In genomic region chr3:53880396-53881345, GRCh38 we compare ENCODE assay signal across 8 cellular contexts. TPM values are rescaled to one million over a fixed set of nuclear protein-coding genes. Genes with fewer than 3 reads are reported as not detected.
DNase-seq lines count a peak whose midpoint lies in the region; ATAC-seq lines count a peak whose summit lies in the region.

No MANE protein-coding gene starts in this region.

- DNase-seq in HCEC 1CT, result peak; percentile 13
- DNase-seq in activated CD4-positive, alpha-beta memory T cell treated with anti-CD3 and anti-CD28 coated beads, Interleukin-2, amount 10 ng/mL, durations not matched to agents 7 days and 5 days, result no peak
- DNase-seq in NCI-H2171 (lab: John Stamatoyannopoulos, UW), result no peak
- no peak for DNase-seq in activated effector memory CD4-positive, alpha-beta T cell treated with Interleukin-2 at 50 U/mL for 16 hours
- DNase-seq in stimulated activated CD4-positive, alpha-beta T cell treated with anti-CD3 and anti-CD28 coated beads, Interleukin-2, amount 100 ng/mL, for 24 hours, result no peak
- no peak for DNase-seq in caudate nucleus (lab: John Stamatoyannopoulos, UW)

- no peak overlapping the region for H3K27ac ChIP-seq in caudate nucleus (ENCODE audit: low read depth, low read length)

- CTCF ChIA-PET in activated CD4-positive, alpha-beta memory T cell treated with anti-CD3 and anti-CD28 coated beads, Interleukin-2, amount 10 ng/mL, durations not matched to agents 7 days and 5 days (lab: Charles Lee), result interaction anchor here (1.0 to 2.3 kb wide), 4 partner anchors 9 to 170 kb away, joined by 3 to 15 read pairs (median 6); partner anchors contain the start of gene SELENOK

- no peaks in the 10 kb centered on the region for H3K27me3 Mint-ChIP-seq in activated CD4-positive, alpha-beta memory T cell treated with anti-CD3 and anti-CD28 coated beads, Interleukin-2, amount 10 ng/mL, durations not matched to agents 7 days and 5 days
- H3K27me3 Mint-ChIP-seq in stimulated activated memory B cell treated with anti-CD40 and anti-IgM and Interleukin-4, amounts not matched to agents 10 μg/mL and 1 μg/mL and 100 μg/mL, for 72 hours, result no peaks in the 10 kb centered on the region

- H3K36me3 Mint-ChIP-seq in activated CD4-positive, alpha-beta memory T cell treated with anti-CD3 and anti-CD28 coated beads, Interleukin-2, amount 10 ng/mL, durations not matched to agents 7 days and 5 days (ENCODE audit: low read depth), result peaks cover 59% of the 10 kb centered on the region
- H3K36me3 Mint-ChIP-seq in stimulated activated memory B cell treated with anti-CD40 and anti-IgM and Interleukin-4, amounts not matched to agents 10 μg/mL and 1 μg/mL and 100 μg/mL, for 72 hours, result peaks cover 48% of the 10 kb centered on the region

- H3K9me3 Mint-ChIP-seq in activated CD4-positive, alpha-beta memory T cell treated with anti-CD3 and anti-CD28 coated beads, Interleukin-2, amount 10 ng/mL, durations not matched to agents 7 days and 5 days, result no peaks in the 10 kb centered on the region
- H3K9me3 Mint-ChIP-seq in stimulated activated memory B cell treated with anti-CD40 and anti-IgM and Interleukin-4, amounts not matched to agents 10 μg/mL and 1 μg/mL and 100 μg/mL, for 72 hours, result no peaks in the 10 kb centered on the region

- peak overlapping the region; percentile 94 for H3K4me3 Mint-ChIP-seq in activated CD4-positive, alpha-beta memory T cell treated with anti-CD3 and anti-CD28 coated beads, Interleukin-2, amount 10 ng/mL, durations not matched to agents 7 days and 5 days
- H3K4me3 Mint-ChIP-seq in stimulated activated memory B cell treated with anti-CD40 and anti-IgM and Interleukin-4, amounts not matched to agents 10 μg/mL and 1 μg/mL and 100 μg/mL, for 72 hours, result peak overlapping the region; percentile 96

- H3K4me3 ChIP-seq in iPS-11a (ENCODE audit: low read depth, low read length), result peak overlapping the region; percentile 91

- peaks cover 26% of the 10 kb centered on the region for H3K4me1 Mint-ChIP-seq in activated CD4-positive, alpha-beta memory T cell treated with anti-CD3 and anti-CD28 coated beads, Interleukin-2, amount 10 ng/mL, durations not matched to agents 7 days and 5 days
- peaks cover 26% of the 10 kb centered on the region for H3K4me1 Mint-ChIP-seq in stimulated activated memory B cell treated with anti-CD40 and anti-IgM and Interleukin-4, amounts not matched to agents 10 μg/mL and 1 μg/mL and 100 μg/mL, for 72 hours

- POLR2A ChIA-PET in activated CD4-positive, alpha-beta memory T cell treated with anti-CD3 and anti-CD28 coated beads, Interleukin-2, amount 10 ng/mL, durations not matched to agents 7 days and 5 days (lab: Charles Lee), result interaction anchor here (0.9 to 5.1 kb wide), 9 partner anchors 10 to 533 kb away, joined by 3 to 70 read pairs (median 4); partner anchors contain the start of genes DCP1A and SELENOK

- peak overlapping the region; percentile 96 for H3K27ac Mint-ChIP-seq in activated CD4-positive, alpha-beta memory T cell treated with anti-CD3 and anti-CD28 coated beads, Interleukin-2, amount 10 ng/mL, durations not matched to agents 7 days and 5 days
- peak overlapping the region; percentile 89 for H3K27ac Mint-ChIP-seq in stimulated activated memory B cell treated with anti-CD40 and anti-IgM and Interleukin-4, amounts not matched to agents 10 μg/mL and 1 μg/mL and 100 μg/mL, for 72 hours

- ATAC-seq in stimulated activated memory B cell treated with anti-CD40 and anti-IgM and Interleukin-4, amounts not matched to agents 10 μg/mL and 1 μg/mL and 100 μg/mL, for 72 hours, result no peak

RNA-seq across cellular contexts. Expression of gene ACTR8, which starts 1.3 kb away (rescaled TPM):
- 10 to 100 TPM; 42.9 to 48.0 TPM for total RNA-seq in activated CD4-positive, alpha-beta memory T cell treated with anti-CD3 and anti-CD28 coated beads, Interleukin-2, amount 10 ng/mL, durations not matched to agents 7 days and 5 days

RNA-seq across cellular contexts. Expression of gene SELENOK, which starts 11.0 kb away (rescaled TPM):
- 10 to 100 TPM; 79.8 to 80.9 TPM for total RNA-seq in activated CD4-positive, alpha-beta memory T cell treated with anti-CD3 and anti-CD28 coated beads, Interleukin-2, amount 10 ng/mL, durations not matched to agents 7 days and 5 days

RNA-seq across cellular contexts. Expression of gene IL17RB, which starts 34.3 kb away (rescaled TPM):
- 10 to 100 TPM; 60.7 to 62.4 TPM for total RNA-seq in activated CD4-positive, alpha-beta memory T cell treated with anti-CD3 and anti-CD28 coated beads, Interleukin-2, amount 10 ng/mL, durations not matched to agents 7 days and 5 days

RNA-seq across cellular contexts. Expression of gene CHDH, which starts 34.5 kb away (rescaled TPM):
- total RNA-seq in activated CD4-positive, alpha-beta memory T cell treated with anti-CD3 and anti-CD28 coated beads, Interleukin-2, amount 10 ng/mL, durations not matched to agents 7 days and 5 days, result 1 to 10 TPM; 9.0 to 9.1 TPM
